Comparison of ENCODE assay signal across 23 cellular contexts in the genomic region with DNA sequence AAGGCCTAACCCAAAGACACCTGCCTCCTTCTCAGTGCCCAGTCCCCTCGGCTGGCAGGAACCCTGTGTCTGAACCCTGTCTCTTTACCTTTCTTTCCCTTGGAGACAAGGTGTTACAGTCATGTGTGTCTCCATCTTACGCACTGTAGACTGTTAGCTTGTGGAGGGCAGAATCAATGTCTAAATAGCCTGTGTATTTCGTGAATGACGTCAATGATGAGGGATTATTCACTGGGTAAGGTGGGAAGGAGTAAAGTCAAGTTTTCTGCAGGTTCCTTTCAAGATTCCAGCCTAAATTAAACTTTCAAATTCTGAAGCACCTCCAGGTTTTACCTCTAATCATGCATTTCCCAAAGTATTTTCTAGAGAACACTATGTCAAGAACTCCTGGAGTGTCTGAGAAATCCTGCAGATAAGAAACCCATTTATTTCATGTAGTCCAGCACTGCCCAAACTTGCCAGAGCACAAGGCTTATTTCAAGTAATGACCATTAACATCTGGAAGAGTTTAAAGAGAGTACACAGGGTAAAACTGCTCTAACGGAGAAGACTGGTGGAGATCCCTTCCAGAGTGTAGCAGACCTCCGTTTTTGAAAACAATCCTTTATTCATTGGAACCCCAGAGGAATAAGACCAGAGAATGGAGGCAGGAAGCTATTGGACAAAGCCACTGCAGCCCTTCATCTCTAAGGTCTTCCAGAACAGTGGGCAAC.
"Had no signal": no experiment of that assay in that cellular context is flagged by ENCODE, and none has a peak within 500 bp of the region (broad histone marks: within the 10 kb centered on the region; RNA-seq: fewer than 3 reads in every experiment).

No MANE protein-coding gene starts in this region.

- H3K4me1 Mint-ChIP-seq: activated CD4-positive, alpha-beta memory T cell treated with anti-CD3 and anti-CD28 coated beads, Interleukin-2, amount 10 ng/mL, durations not matched to agents 7 days and 5 days; activated CD8-positive, alpha-beta memory T cell treated with anti-CD3 and anti-CD28 coated beads, Interleukin-2, amount 10 ng/mL, durations not matched to agents 7 days and 5 days; activated naive CD8-positive, alpha-beta T cell treated with anti-CD3 and anti-CD28 coated beads for 36 hours; activated T-helper 17 cell treated with anti-CD3 and anti-CD28 coated beads, Interleukin-2, amount 50 U/mL, for 72 hours; central memory CD8-positive, alpha-beta T cell; memory B cell; naive thymus-derived CD4-positive, alpha-beta T cell; stimulated activated memory B cell treated with anti-CD40 and anti-IgM and Interleukin-4, amounts not matched to agents 10 μg/mL and 1 μg/mL and 100 μg/mL, for 72 hours; WTC11 had no signal

- H3K36me3 ChIP-seq: brain microvascular endothelial cell, colonic mucosa, gastrocnemius medialis, neutrophil, pancreas, SJSA1, spleen, thoracic aorta had no signal

- H3K27ac ChIP-seq: brain microvascular endothelial cell, gastrocnemius medialis, neutrophil, pancreas, SJSA1, thoracic aorta had no signal

- H3K27me3 ChIP-seq: brain microvascular endothelial cell, colonic mucosa, neutrophil, pancreas, SJSA1 had no signal

- H3K27me3 Mint-ChIP-seq: activated CD4-positive, alpha-beta memory T cell treated with anti-CD3 and anti-CD28 coated beads, Interleukin-2, amount 10 ng/mL, durations not matched to agents 7 days and 5 days; activated naive CD8-positive, alpha-beta T cell treated with anti-CD3 and anti-CD28 coated beads for 36 hours; activated T-helper 17 cell treated with anti-CD3 and anti-CD28 coated beads, Interleukin-2, amount 50 U/mL, for 72 hours; central memory CD8-positive, alpha-beta T cell had no signal

- H3K9me3 ChIP-seq: colonic mucosa, gastrocnemius medialis, neutrophil, pancreas, SJSA1, spleen, thoracic aorta had no signal

- DNase-seq: activated CD4-positive, alpha-beta memory T cell treated with anti-CD3 and anti-CD28 coated beads, Interleukin-2, amount 10 ng/mL, durations not matched to agents 7 days and 5 days; activated CD4-positive, alpha-beta T cell treated with anti-CD3 and anti-CD28 coated beads for 48 hours; activated CD8-positive, alpha-beta memory T cell treated with anti-CD3 and anti-CD28 coated beads, Interleukin-2, amount 10 ng/mL, durations not matched to agents 7 days and 5 days; activated naive CD4-positive, alpha-beta T cell; activated naive CD8-positive, alpha-beta T cell treated with anti-CD3 and anti-CD28 coated beads for 36 hours; amygdala; brain microvascular endothelial cell; colonic mucosa; gastrocnemius medialis; islet precursor cell; naive thymus-derived CD4-positive, alpha-beta T cell; pancreas; stimulated activated CD4-positive, alpha-beta T cell treated with anti-CD3 and anti-CD28 coated beads, Interleukin-4, amount 100 ng/mL, for 4 hours; T-helper 2 cell had no signal

- H3K4me1 ChIP-seq: colonic mucosa, gastrocnemius medialis, pancreas, SJSA1 had no signal

- H3K4me3 Mint-ChIP-seq: activated CD4-positive, alpha-beta memory T cell treated with anti-CD3 and anti-CD28 coated beads, Interleukin-2, amount 10 ng/mL, durations not matched to agents 7 days and 5 days; activated CD8-positive, alpha-beta memory T cell treated with anti-CD3 and anti-CD28 coated beads, Interleukin-2, amount 10 ng/mL, durations not matched to agents 7 days and 5 days; activated naive CD8-positive, alpha-beta T cell treated with anti-CD3 and anti-CD28 coated beads for 36 hours; activated T-helper 17 cell treated with anti-CD3 and anti-CD28 coated beads, Interleukin-2, amount 50 U/mL, for 72 hours; central memory CD8-positive, alpha-beta T cell; memory B cell; naive thymus-derived CD4-positive, alpha-beta T cell; stimulated activated memory B cell treated with anti-CD40 and anti-IgM and Interleukin-4, amounts not matched to agents 10 μg/mL and 1 μg/mL and 100 μg/mL, for 72 hours; WTC11 had no signal

- H3K27ac Mint-ChIP-seq: activated CD4-positive, alpha-beta memory T cell treated with anti-CD3 and anti-CD28 coated beads, Interleukin-2, amount 10 ng/mL, durations not matched to agents 7 days and 5 days; activated CD8-positive, alpha-beta memory T cell treated with anti-CD3 and anti-CD28 coated beads, Interleukin-2, amount 10 ng/mL, durations not matched to agents 7 days and 5 days; activated naive CD8-positive, alpha-beta T cell treated with anti-CD3 and anti-CD28 coated beads for 36 hours; activated T-helper 17 cell treated with anti-CD3 and anti-CD28 coated beads, Interleukin-2, amount 50 U/mL, for 72 hours; memory B cell; naive thymus-derived CD4-positive, alpha-beta T cell; stimulated activated memory B cell treated with anti-CD40 and anti-IgM and Interleukin-4, amounts not matched to agents 10 μg/mL and 1 μg/mL and 100 μg/mL, for 72 hours; WTC11 had no signal

- H3K9me3 Mint-ChIP-seq: activated CD4-positive, alpha-beta memory T cell treated with anti-CD3 and anti-CD28 coated beads, Interleukin-2, amount 10 ng/mL, durations not matched to agents 7 days and 5 days; activated naive CD8-positive, alpha-beta T cell treated with anti-CD3 and anti-CD28 coated beads for 36 hours; activated T-helper 17 cell treated with anti-CD3 and anti-CD28 coated beads, Interleukin-2, amount 50 U/mL, for 72 hours; central memory CD8-positive, alpha-beta T cell; memory B cell; naive thymus-derived CD4-positive, alpha-beta T cell; stimulated activated memory B cell treated with anti-CD40 and anti-IgM and Interleukin-4, amounts not matched to agents 10 μg/mL and 1 μg/mL and 100 μg/mL, for 72 hours; WTC11 had no signal

- H3K36me3 Mint-ChIP-seq: activated CD8-positive, alpha-beta memory T cell treated with anti-CD3 and anti-CD28 coated beads, Interleukin-2, amount 10 ng/mL, durations not matched to agents 7 days and 5 days; activated naive CD8-positive, alpha-beta T cell treated with anti-CD3 and anti-CD28 coated beads for 36 hours; memory B cell; naive thymus-derived CD4-positive, alpha-beta T cell; stimulated activated memory B cell treated with anti-CD40 and anti-IgM and Interleukin-4, amounts not matched to agents 10 μg/mL and 1 μg/mL and 100 μg/mL, for 72 hours; WTC11 had no signal

- ATAC-seq: activated CD8-positive, alpha-beta memory T cell treated with anti-CD3 and anti-CD28 coated beads, Interleukin-2, amount 10 ng/mL, durations not matched to agents 7 days and 5 days; activated T-helper 17 cell treated with anti-CD3 and anti-CD28 coated beads, Interleukin-2, amount 50 U/mL, for 72 hours; gastrocnemius medialis; naive thymus-derived CD4-positive, alpha-beta T cell; stimulated activated memory B cell treated with anti-CD40 and anti-IgM and Interleukin-4, amounts not matched to agents 10 μg/mL and 1 μg/mL and 100 μg/mL, for 72 hours had no signal

- H3K4me3 ChIP-seq: colonic mucosa, gastrocnemius medialis, pancreas, SJSA1, spleen, thoracic aorta had no signal
